In genomic region chr11:4890279-4890678, GRCh38 we compare ENCODE assay signal across 2 cellular contexts.
TF ChIP-seq lines count a peak whose summit lies in the region.

No MANE protein-coding gene starts in this region.

TF ChIP-seq in HepG2, 621 proteins besides CTCF, POLR2A, EP300 and RAD21:
- TF ChIP-seq CEBPB (IDR thresholded peaks at IDR 0.05; ENCODE audit: borderline replicate concordance, low read depth, low read length) (peak; percentile 53), ZBTB7B (CRISPR knock-in tag; IDR thresholded peaks at IDR 0.05) (no peak), SKIL (CRISPR knock-in tag; IDR thresholded peaks at IDR 0.05; ENCODE audit: borderline replicate concordance) (no peak), PAX8 (CRISPR knock-in tag; IDR thresholded peaks at IDR 0.05; ENCODE audit: borderline replicate concordance) (no peak), SRF (IDR thresholded peaks at IDR 0.05; ENCODE audit: low read depth, low read length) (peak; percentile 33; the same call in 1 of the 2 replicates)
TF ChIP-seq in HepG2: peak in this region for 2.

TF ChIP-seq in WTC11, 78 proteins besides CTCF, POLR2A, EP300 and RAD21:
- TF ChIP-seq HMGA2 (CRISPR knock-in tag; IDR thresholded peaks at IDR 0.05) (no peak), RORB (CRISPR knock-in tag; IDR thresholded peaks at IDR 0.05) (no peak), ZSCAN18 (CRISPR knock-in tag; IDR thresholded peaks at IDR 0.05) (no peak), MAX (CRISPR knock-in tag; IDR thresholded peaks at IDR 0.05) (no peak), ELF4 (CRISPR knock-in tag; IDR thresholded peaks at IDR 0.05; ENCODE audit: low read depth) (no peak), ETV6 (CRISPR knock-in tag; IDR thresholded peaks at IDR 0.05) (no peak), NR3C1 (CRISPR knock-in tag; conservative IDR thresholded peaks at IDR 0.05; ENCODE audit: low read depth) (no peak), ATF2 (CRISPR knock-in tag; IDR thresholded peaks at IDR 0.05; ENCODE audit: borderline replicate concordance, low read depth) (no peak), TEAD1 (CRISPR knock-in tag; IDR thresholded peaks at IDR 0.05) (no peak), HMGXB4 (CRISPR knock-in tag; IDR thresholded peaks at IDR 0.05) (no peak), IRF1 (CRISPR knock-in tag; IDR thresholded peaks at IDR 0.05) (no peak), CDX4 (CRISPR knock-in tag; IDR thresholded peaks at IDR 0.05; ENCODE audit: borderline replicate concordance) (no peak), ATF1 (CRISPR knock-in tag; IDR thresholded peaks at IDR 0.05) (no peak), AFF4 (CRISPR knock-in tag; IDR thresholded peaks at IDR 0.05; ENCODE audit: borderline replicate concordance) (no peak), IRF2 (CRISPR knock-in tag; IDR thresholded peaks at IDR 0.05; ENCODE audit: borderline replicate concordance, low read depth) (no peak), SMAD4 (CRISPR knock-in tag; IDR thresholded peaks at IDR 0.05) (no peak), STAT6 (CRISPR knock-in tag; conservative IDR thresholded peaks at IDR 0.05; ENCODE audit: low read depth) (no peak), NFYB (CRISPR knock-in tag; conservative IDR thresholded peaks at IDR 0.05; ENCODE audit: low read depth) (no peak), CREM (CRISPR knock-in tag; IDR thresholded peaks at IDR 0.05) (no peak), ZNF423 (CRISPR knock-in tag; IDR thresholded peaks at IDR 0.05) (no peak)
TF ChIP-seq in WTC11: peak in this region for 0.
